8 cellular contexts compared by ENCODE assay signal in the genomic region with DNA sequence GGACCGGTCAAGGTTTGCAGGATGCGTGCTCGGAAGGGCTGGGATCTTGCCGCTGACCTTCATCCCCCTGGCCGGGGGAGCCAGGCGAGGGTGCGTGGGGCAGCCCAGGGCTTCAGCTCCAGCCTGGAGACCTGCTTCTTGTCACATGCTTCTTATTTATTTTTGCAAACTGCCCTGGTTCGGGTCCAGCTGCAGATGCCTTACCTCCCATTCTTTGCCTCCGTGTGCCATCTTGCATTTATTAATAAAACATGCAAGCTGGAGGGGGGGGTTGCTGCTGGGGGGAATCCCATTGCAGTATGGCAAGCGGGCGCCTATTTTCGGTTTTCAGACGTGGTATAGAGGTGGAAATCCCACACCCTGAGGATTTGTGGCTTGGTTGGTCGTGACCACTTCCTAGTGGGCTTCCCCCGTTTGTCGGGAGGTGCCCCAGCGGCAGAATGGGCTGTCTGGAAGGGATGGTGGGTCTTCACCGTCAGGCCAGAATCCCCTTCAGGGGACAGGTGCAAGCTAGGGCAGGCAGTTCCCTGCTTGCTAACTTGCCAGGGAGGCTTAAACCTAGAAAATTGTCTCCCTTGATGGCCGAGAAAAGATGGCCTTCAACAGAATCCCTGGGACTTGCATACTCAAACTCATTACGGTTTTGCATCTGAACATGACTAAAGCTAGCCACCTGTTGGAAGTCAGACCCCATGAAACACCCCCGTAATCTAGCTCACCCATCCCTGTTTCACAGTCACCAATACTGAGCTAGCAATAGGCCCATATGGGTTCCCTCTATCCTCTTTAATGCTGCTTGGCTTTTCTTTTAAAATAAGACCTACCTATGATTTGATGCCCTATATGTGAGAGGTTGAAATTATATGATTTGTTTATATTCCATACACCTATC. TPM values are rescaled to one million over a fixed set of nuclear protein-coding genes. Genes with fewer than 3 reads are reported as not detected.
DNase-seq lines count a peak whose midpoint lies in the region; ATAC-seq, FAIRE-seq and TF ChIP-seq lines count a peak whose summit lies in the region.

No MANE protein-coding gene starts in this region.

- H3K9me3 ChIP-seq in A549 = no peaks in the 10 kb centered on the region
- no peaks in the 10 kb centered on the region for H3K9me3 ChIP-seq in HUES48 (ENCODE audit: control insufficient read depth, insufficient read depth, low read length)
- no peaks in the 10 kb centered on the region for H3K9me3 ChIP-seq in iPS-15b (ENCODE audit: control insufficient read depth, insufficient read depth, low read length)

- H3K4me1 ChIP-seq in A549 (peaks cover 15% of the 10 kb centered on the region), HUES48 (ENCODE audit: control insufficient read depth, insufficient read depth, low read length) (peaks cover 24% of the 10 kb centered on the region), iPS-15b (ENCODE audit: control insufficient read depth, insufficient read depth, low read length) (peaks cover 9% of the 10 kb centered on the region)

- no peak overlapping the region for H3K27ac Mint-ChIP-seq in activated T-helper 17 cell treated with anti-CD3 and anti-CD28 coated beads, Interleukin-2, amount 50 U/mL, for 72 hours

- H3K36me3 Mint-ChIP-seq in activated T-helper 17 cell treated with anti-CD3 and anti-CD28 coated beads, Interleukin-2, amount 50 U/mL, for 72 hours (ENCODE audit: low read depth) = no peaks in the 10 kb centered on the region

- ATAC-seq in A549 = peak in 1 of 2 experiments; percentile 30; a peak in 5 of 6 replicates
- peak; percentile 44 for ATAC-seq in activated T-helper 17 cell treated with anti-CD3 and anti-CD28 coated beads, Interleukin-2, amount 50 U/mL, for 72 hours (replicated peaks)
- no peak for ATAC-seq in HG03342 (IDR thresholded peaks at IDR 0.05; ENCODE audit: unreplicated experiment)

- peak overlapping the region; percentile 60 for H3K4me3 Mint-ChIP-seq in activated T-helper 17 cell treated with anti-CD3 and anti-CD28 coated beads, Interleukin-2, amount 50 U/mL, for 72 hours

- WGBS in A549 (ENCODE audit: missing lambda C conversion rate) = 38% methylated on average over 21 of the region's 21 CpGs

- no peak for TF ChIP-seq POLR2A in A549 (IDR thresholded peaks at IDR 0.05; ENCODE audit: low read length)

- H3K36me3 ChIP-seq in HUES48 (ENCODE audit: control insufficient read depth, insufficient read depth, low read length) (no peaks in the 10 kb centered on the region), iPS-15b (ENCODE audit: control insufficient read depth, insufficient read depth, low read length) (no peaks in the 10 kb centered on the region)

- no peak for TF ChIP-seq EP300 in A549 (IDR thresholded peaks at IDR 0.05)

- H3K27ac ChIP-seq in A549 (peak overlapping the region; percentile 44 to 84; a peak in 4 of 6 replicates), HUES48 (ENCODE audit: low read depth, low read length) (no peak overlapping the region)

- H3K4me2 ChIP-seq in A549 = peak overlapping the region; percentile 97

- H3K27me3 Mint-ChIP-seq in activated T-helper 17 cell treated with anti-CD3 and anti-CD28 coated beads, Interleukin-2, amount 50 U/mL, for 72 hours = peaks cover 38% of the 10 kb centered on the region

- H3K9ac ChIP-seq in HUES48 (ENCODE audit: low read depth, low read length) (no peak overlapping the region), iPS-15b (ENCODE audit: low read depth, low read length) (no peak overlapping the region)

- peaks cover 18% of the 10 kb centered on the region for H3K4me1 Mint-ChIP-seq in activated T-helper 17 cell treated with anti-CD3 and anti-CD28 coated beads, Interleukin-2, amount 50 U/mL, for 72 hours

- CTCF ChIA-PET in A549 (lab: Yijun Ruan, JAX) = interaction anchor here (0.6 to 9.2 kb wide), 15 partner anchors 9 to 807 kb away, joined by 3 to 448 read pairs (median 4); no protein-coding TSS in a partner anchor

- H3K27me3 ChIP-seq in HUES48 (ENCODE audit: control insufficient read depth, insufficient read depth, low read length) (peaks cover 39% of the 10 kb centered on the region), iPS-15b (ENCODE audit: control insufficient read depth, insufficient read depth, low read length) (peaks cover 24% of the 10 kb centered on the region)

- no peak for FAIRE-seq in A549 (lab: Jason Lieb, UNC)

- DNase-seq in A549 (ENCODE audit: low read depth in 1 of 2, low spot score in 1 of 2) = peak in 1 of 2 experiments; percentile 13
- peak; percentile 37 to 48 for DNase-seq in stimulated activated CD4-positive, alpha-beta T cell treated with anti-CD3 and anti-CD28 coated beads, Interleukin-2, amount 100 ng/mL, for 24 hours
- DNase-seq in NCI-H1436 treated with DMSO at 0.1 percent for 48 hours (lab: John Stamatoyannopoulos, UW) = no peak
- no peak for DNase-seq in AG20443 (ENCODE audit: low spot score)

- H3K4me3 ChIP-seq in A549 = peak overlapping the region; percentile 64
- H3K4me3 ChIP-seq in HUES48 (ENCODE audit: low read depth, low read length) = peak overlapping the region; percentile 83
- H3K4me3 ChIP-seq in iPS-15b (ENCODE audit: low read depth, low read length) = peak overlapping the region; percentile 65

- no peak for TF ChIP-seq CTCF in A549 (IDR thresholded peaks at IDR 0.05)

- no peak for TF ChIP-seq RAD21 in A549 (conservative IDR thresholded peaks at IDR 0.05 in 1 of 2, IDR thresholded peaks at IDR 0.05 in 1 of 2)

- POLR2A ChIA-PET in A549 (lab: Yijun Ruan, JAX) = interaction anchor here (0.9 to 1.0 kb wide), 2 partner anchors 48 to 131 kb away, joined by 3 to 5 read pairs; no protein-coding TSS in a partner anchor

- H3K9me3 Mint-ChIP-seq in activated T-helper 17 cell treated with anti-CD3 and anti-CD28 coated beads, Interleukin-2, amount 50 U/mL, for 72 hours = no peaks in the 10 kb centered on the region

TF ChIP-seq in A549, 52 proteins besides CTCF, POLR2A, EP300 and RAD21:
- TF ChIP-seq CEBPB (IDR thresholded peaks at IDR 0.05) (no peak), SREBF2 (IDR thresholded peaks at IDR 0.05) (no peak), RFX5 (IDR thresholded peaks at IDR 0.05) (no peak), CHD2 (IDR thresholded peaks at IDR 0.05; ENCODE audit: low read length, partially characterized antibody) (no peak), CBX2 (IDR thresholded peaks at IDR 0.05; ENCODE audit: borderline replicate concordance, low read depth) (no peak)
- TF ChIP-seq, protein P1, sequence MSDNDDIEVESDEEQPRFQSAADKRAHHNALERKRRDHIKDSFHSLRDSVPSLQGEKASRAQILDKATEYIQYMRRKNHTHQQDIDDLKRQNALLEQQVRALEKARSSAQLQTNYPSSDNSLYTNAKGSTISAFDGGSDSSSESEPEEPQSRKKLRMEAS (IDR thresholded peaks at IDR 0.05) = 0 out of 2 replicates have a peak, but pooled peaks have one; percentile 12

RNA-seq across cellular contexts. Expression of gene TMEM266, which starts 0.6 kb away (rescaled TPM):
- polyA plus RNA-seq in A549 (2011; rRNA removed) (0.08 and 0.09 TPM in 2 replicates), A549 (2017; fragmentation: RNase III; extraction: RNeasy Plus Mini Kit Qiagen cat#74134 plus additional on column Dnase treatment) (0.05 to 0.06 TPM in 2 of 3 replicates, not detected in the other)
- 0.03 TPM in 2 replicates for polyA plus RNA-seq in A549 (2012; cell fraction: cytosol; rRNA removed)
- not detected in 2 replicates for polyA plus RNA-seq in A549 (2012; cell fraction: nucleus; rRNA removed)
- polyA minus RNA-seq in A549 (2011; rRNA and poly(A)+ RNA removed) = 0.10 TPM in 1 of 2 replicates, not detected in the other
- total RNA-seq in activated T-helper 17 cell treated with anti-CD3 and anti-CD28 coated beads, Interleukin-2, amount 50 U/mL, for 72 hours = under 1 TPM in 1 of 2 donors, not detected in 1; 0.15 TPM

RNA-seq across cellular contexts. Expression of gene NRG4, which starts 48.1 kb away (rescaled TPM):
- polyA plus RNA-seq in A549 (2011; rRNA removed) (8.0 and 9.2 TPM in 2 replicates), A549 (2017; fragmentation: RNase III; extraction: RNeasy Plus Mini Kit Qiagen cat#74134 plus additional on column Dnase treatment) (0.56 to 2.2 TPM (median 1.00 TPM) in 3 replicates)
- polyA plus RNA-seq in A549 (2012; cell fraction: cytosol; rRNA removed) = 2.0 and 3.4 TPM in 2 replicates
- polyA plus RNA-seq in A549 (2012; cell fraction: nucleus; rRNA removed) = 0.25 and 0.42 TPM in 2 replicates
- 1.9 and 2.0 TPM in 2 replicates for polyA minus RNA-seq in A549 (2011; rRNA and poly(A)+ RNA removed)
- not detected for total RNA-seq in activated T-helper 17 cell treated with anti-CD3 and anti-CD28 coated beads, Interleukin-2, amount 50 U/mL, for 72 hours

Comparison
In these comparisons a context has a peak if more than half of its experiments do, and no peak if none do; other contexts are left out.
1. DNase-seq: peak in stimulated activated CD4-positive, alpha-beta T cell treated with anti-CD3 and anti-CD28 coated beads, Interleukin-2, amount 100 ng/mL, for 24 hours (2 of 2); none in NCI-H1436 treated with DMSO at 0.1 percent for 48 hours (single experiment) and AG20443 (single experiment).
2. Peak in every context shown above with its lines, with median percentiles within 50 percentile points of each other: H3K4me3 ChIP-seq.